8 cellular contexts compared by ENCODE assay signal in genomic region chr4:89438102-89438831, GRCh38.
A peak's percentile ranks its signal among the peaks of the same experiment; 100 is the strongest.
DNase-seq lines count a peak whose midpoint lies in the region; ATAC-seq and TF ChIP-seq lines count a peak whose summit lies in the region.

No MANE protein-coding gene starts in this region.

- DNase-seq in AG09319 (ENCODE audit: extremely low read depth, low read depth) (no peak), RPMI8226 (peak; percentile 61), right cardiac atrium (peak in 2 of 3 donors; percentile 6 to 40), NCI-H1694 treated with DMSO at 0.1 percent for 48 hours (lab: John Stamatoyannopoulos, UW) (no peak)
- DNase-seq in stimulated activated CD4-positive, alpha-beta T cell treated with anti-CD3 and anti-CD28 coated beads, Interleukin-4, amount 100 ng/mL, for 1 hour: peak; percentile 42

- WGBS in right cardiac atrium: 79% methylated on average over 14 of the region's 14 CpGs

- H3K27me3 Mint-ChIP-seq in activated T-helper 17 cell treated with anti-CD3 and anti-CD28 coated beads, Interleukin-2, amount 50 U/mL, for 72 hours: no peaks in the 10 kb centered on the region

- H3K27ac ChIP-seq in right cardiac atrium (ENCODE audit: low read length): no peak overlapping the region

- H3K4me1 Mint-ChIP-seq in activated T-helper 17 cell treated with anti-CD3 and anti-CD28 coated beads, Interleukin-2, amount 50 U/mL, for 72 hours: peaks cover 10% of the 10 kb centered on the region

- intact Hi-C loops in right cardiac atrium (cut with DNase I): no loop called here

- peak overlapping the region; percentile 47 for H3K4me3 Mint-ChIP-seq in activated T-helper 17 cell treated with anti-CD3 and anti-CD28 coated beads, Interleukin-2, amount 50 U/mL, for 72 hours

- H3K4me1 ChIP-seq in right cardiac atrium (ENCODE audit: control insufficient read depth, insufficient read depth, low read length): no peaks in the 10 kb centered on the region

- H3K9me3 ChIP-seq in right cardiac atrium (ENCODE audit: control insufficient read depth, low read length): no peaks in the 10 kb centered on the region

- H3K4me3 ChIP-seq in right cardiac atrium (ENCODE audit: low read length): no peak overlapping the region

- ATAC-seq in GM18867 (IDR thresholded peaks at IDR 0.05; ENCODE audit: unreplicated experiment): peak; percentile 80
- peak; percentile 60 for ATAC-seq in HG03175 (IDR thresholded peaks at IDR 0.05; ENCODE audit: unreplicated experiment)
- peak; percentile 83 for ATAC-seq in activated T-helper 17 cell treated with anti-CD3 and anti-CD28 coated beads, Interleukin-2, amount 50 U/mL, for 72 hours (replicated peaks)
- no peak for ATAC-seq in right cardiac atrium

- no peaks in the 10 kb centered on the region for H3K36me3 Mint-ChIP-seq in activated T-helper 17 cell treated with anti-CD3 and anti-CD28 coated beads, Interleukin-2, amount 50 U/mL, for 72 hours (ENCODE audit: low read depth)

- no peak overlapping the region for H3K27ac Mint-ChIP-seq in activated T-helper 17 cell treated with anti-CD3 and anti-CD28 coated beads, Interleukin-2, amount 50 U/mL, for 72 hours

- no peaks in the 10 kb centered on the region for H3K27me3 ChIP-seq in right cardiac atrium (ENCODE audit: control insufficient read depth, insufficient read depth)

- peak; percentile 33 for TF ChIP-seq CTCF in AG09319 (IDR thresholded peaks at IDR 0.05; ENCODE audit: low read depth, low read length)

- H3K9me3 Mint-ChIP-seq in activated T-helper 17 cell treated with anti-CD3 and anti-CD28 coated beads, Interleukin-2, amount 50 U/mL, for 72 hours: no peaks in the 10 kb centered on the region

Comparison
In these comparisons a context has a peak if more than half of its experiments do, and no peak if none do; other contexts are left out.
1. DNase-seq: peak in RPMI8226 (single experiment), right cardiac atrium (2 of 3) and stimulated activated CD4-positive, alpha-beta T cell treated with anti-CD3 and anti-CD28 coated beads, Interleukin-4, amount 100 ng/mL, for 1 hour (single experiment); none in AG09319 (single experiment) and NCI-H1694 treated with DMSO at 0.1 percent for 48 hours (single experiment).
2. ATAC-seq: peak in GM18867 (single experiment), HG03175 (single experiment) and activated T-helper 17 cell treated with anti-CD3 and anti-CD28 coated beads, Interleukin-2, amount 50 U/mL, for 72 hours (single experiment); none in right cardiac atrium (0 of 2).